Comparison of ENCODE assay signal across 8 cellular contexts in the genomic region with DNA sequence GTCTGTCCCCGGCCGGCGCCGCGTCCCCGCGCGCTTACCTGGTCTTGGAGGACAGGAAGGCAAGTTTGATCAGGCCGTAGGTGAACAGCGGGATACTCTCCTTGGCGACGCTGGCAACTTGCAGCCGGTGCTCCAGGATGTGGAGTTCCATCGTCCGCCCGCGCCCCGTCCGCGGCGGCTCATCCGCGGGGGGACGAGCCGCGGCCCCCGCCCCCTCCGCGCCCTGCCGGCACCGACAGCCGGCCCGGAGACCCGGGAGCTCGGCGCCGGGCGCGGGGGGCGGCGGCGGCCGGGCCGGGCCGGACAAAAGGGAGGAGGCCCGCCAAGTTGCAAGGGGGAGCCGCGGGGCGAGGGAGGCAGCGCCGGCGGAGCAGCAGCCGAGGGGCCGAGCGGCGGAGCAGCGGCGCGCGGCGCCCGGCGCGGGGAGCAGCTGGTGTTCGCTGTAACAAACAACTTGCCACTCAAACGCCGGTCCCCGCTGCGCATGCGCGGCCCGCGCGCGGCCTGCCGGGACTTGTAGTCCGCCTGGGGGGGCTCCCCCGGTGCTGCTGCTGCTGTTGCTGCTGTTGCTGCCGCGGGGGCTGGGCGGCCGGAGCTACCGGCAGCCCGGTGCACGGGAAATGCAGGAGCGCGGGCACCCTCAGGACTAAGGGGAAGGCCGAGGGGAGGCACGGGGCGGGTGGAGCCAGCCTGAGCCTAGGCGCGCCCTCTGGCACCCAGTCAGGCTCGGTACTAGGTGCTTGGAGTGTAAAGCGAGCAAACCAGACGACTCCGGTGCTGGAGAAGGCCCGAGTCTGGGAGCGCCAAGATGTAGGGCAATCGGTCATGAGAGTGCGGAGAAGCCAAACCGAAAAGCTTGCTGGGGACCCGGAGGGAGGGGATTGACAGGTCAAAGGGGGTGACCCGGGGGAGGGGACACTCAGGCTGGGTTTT.
DNase-seq lines count a peak whose midpoint lies in the region; ATAC-seq, FAIRE-seq and TF ChIP-seq lines count a peak whose summit lies in the region.
"Not testable (repeated sequence)": the region's sequence is repeated elsewhere in the genome, so short reads cannot be mapped to it uniquely, and the experiment has no call there.

No MANE protein-coding gene starts in this region.

- peak overlapping the region in 1 of 2 donors; percentile 28 for H3K4me3 ChIP-seq in gastroesophageal sphincter
- not testable (repeated sequence) for H3K4me3 ChIP-seq in pancreas
- H3K4me3 ChIP-seq in suprapubic skin = peak overlapping the region; percentile 22

- H3K36me3 ChIP-seq in gastroesophageal sphincter, pancreas, suprapubic skin: not testable (repeated sequence)

- not testable (repeated sequence) for FAIRE-seq in pancreas (lab: Jason Lieb, UNC)

- H3K9me3 Mint-ChIP-seq in T-helper 1 cell treated with Interleukin-12 subunit alpha and Interleukin-12 subunit beta and Interleukin-4 antibody, amounts not matched to agents 30 μg/mL and 1 μg/mL, for 36 hours = not testable (repeated sequence)

- ATAC-seq in GM18868 (IDR thresholded peaks at IDR 0.05; ENCODE audit: unreplicated experiment) (peak; percentile 94), GM21737 (IDR thresholded peaks at IDR 0.05; ENCODE audit: unreplicated experiment) (peak; percentile 72), HG03103 (IDR thresholded peaks at IDR 0.05; ENCODE audit: low read depth, unreplicated experiment) (peak; percentile 90), gastroesophageal sphincter (peak; percentile 93), pancreas (peak; percentile 82 to 88 (median 86))

- peak; percentile 72 to 75 for DNase-seq in activated T-cell treated with anti-CD3 and anti-CD28 coated beads, Interleukin-2, amount 50 U/mL, for 48 hours
- DNase-seq in pancreas = peak in 3 of 6 donors; percentile 42 to 70 (median 67)
- not testable (repeated sequence) for DNase-seq in suprapubic skin (ENCODE audit: low spot score in 2 of 2)

- intact Hi-C loops in pancreas (cut with DNase I) = not testable (repeated sequence)

- H3K27ac Mint-ChIP-seq in T-helper 1 cell treated with Interleukin-12 subunit alpha and Interleukin-12 subunit beta and Interleukin-4 antibody, amounts not matched to agents 30 μg/mL and 1 μg/mL, for 36 hours = not testable (repeated sequence)

- H3K4me1 Mint-ChIP-seq in T-helper 1 cell treated with Interleukin-12 subunit alpha and Interleukin-12 subunit beta and Interleukin-4 antibody, amounts not matched to agents 30 μg/mL and 1 μg/mL, for 36 hours (ENCODE audit: low read depth) = not testable (repeated sequence)

- TF ChIP-seq EP300 in gastroesophageal sphincter (IDR thresholded peaks at IDR 0.05); suprapubic skin (IDR thresholded peaks at IDR 0.05): not testable (repeated sequence)

- not testable (repeated sequence) for TF ChIP-seq POLR2A in gastroesophageal sphincter (IDR thresholded peaks at IDR 0.05); suprapubic skin (IDR thresholded peaks at IDR 0.05)

- H3K9me3 ChIP-seq in gastroesophageal sphincter, pancreas, suprapubic skin: not testable (repeated sequence)

- H3K27ac ChIP-seq in gastroesophageal sphincter, pancreas, suprapubic skin: not testable (repeated sequence)

- H3K27me3 ChIP-seq in gastroesophageal sphincter, pancreas, suprapubic skin: not testable (repeated sequence)

- H3K36me3 Mint-ChIP-seq in T-helper 1 cell treated with Interleukin-12 subunit alpha and Interleukin-12 subunit beta and Interleukin-4 antibody, amounts not matched to agents 30 μg/mL and 1 μg/mL, for 36 hours (ENCODE audit: low read depth) = not testable (repeated sequence)

- no CpG with 5 or more reads among the region's 103 CpGs for WGBS in gastroesophageal sphincter (ENCODE audit: low coverage in 1 of 2), 2 donors
- 2% methylated on average over 9 of the region's 103 CpGs; no CpG with 5 or more reads in 1 of the 2 donors for WGBS in pancreas, 2 donors
- WGBS in suprapubic skin = no CpG with 5 or more reads among the region's 103 CpGs

- peak overlapping the region; percentile 54 for H3K4me3 Mint-ChIP-seq in T-helper 1 cell treated with Interleukin-12 subunit alpha and Interleukin-12 subunit beta and Interleukin-4 antibody, amounts not matched to agents 30 μg/mL and 1 μg/mL, for 36 hours

- not testable (repeated sequence) for H3K27me3 Mint-ChIP-seq in T-helper 1 cell treated with Interleukin-12 subunit alpha and Interleukin-12 subunit beta and Interleukin-4 antibody, amounts not matched to agents 30 μg/mL and 1 μg/mL, for 36 hours (ENCODE audit: low read depth)

- H3K4me1 ChIP-seq in gastroesophageal sphincter, pancreas, suprapubic skin: not testable (repeated sequence)

- not testable (repeated sequence) for TF ChIP-seq CTCF in gastroesophageal sphincter (IDR thresholded peaks at IDR 0.05); pancreas (IDR thresholded peaks at IDR 0.05); suprapubic skin (IDR thresholded peaks at IDR 0.05)
